Comparison of ENCODE assay signal across 8 cellular contexts in the genomic region with DNA sequence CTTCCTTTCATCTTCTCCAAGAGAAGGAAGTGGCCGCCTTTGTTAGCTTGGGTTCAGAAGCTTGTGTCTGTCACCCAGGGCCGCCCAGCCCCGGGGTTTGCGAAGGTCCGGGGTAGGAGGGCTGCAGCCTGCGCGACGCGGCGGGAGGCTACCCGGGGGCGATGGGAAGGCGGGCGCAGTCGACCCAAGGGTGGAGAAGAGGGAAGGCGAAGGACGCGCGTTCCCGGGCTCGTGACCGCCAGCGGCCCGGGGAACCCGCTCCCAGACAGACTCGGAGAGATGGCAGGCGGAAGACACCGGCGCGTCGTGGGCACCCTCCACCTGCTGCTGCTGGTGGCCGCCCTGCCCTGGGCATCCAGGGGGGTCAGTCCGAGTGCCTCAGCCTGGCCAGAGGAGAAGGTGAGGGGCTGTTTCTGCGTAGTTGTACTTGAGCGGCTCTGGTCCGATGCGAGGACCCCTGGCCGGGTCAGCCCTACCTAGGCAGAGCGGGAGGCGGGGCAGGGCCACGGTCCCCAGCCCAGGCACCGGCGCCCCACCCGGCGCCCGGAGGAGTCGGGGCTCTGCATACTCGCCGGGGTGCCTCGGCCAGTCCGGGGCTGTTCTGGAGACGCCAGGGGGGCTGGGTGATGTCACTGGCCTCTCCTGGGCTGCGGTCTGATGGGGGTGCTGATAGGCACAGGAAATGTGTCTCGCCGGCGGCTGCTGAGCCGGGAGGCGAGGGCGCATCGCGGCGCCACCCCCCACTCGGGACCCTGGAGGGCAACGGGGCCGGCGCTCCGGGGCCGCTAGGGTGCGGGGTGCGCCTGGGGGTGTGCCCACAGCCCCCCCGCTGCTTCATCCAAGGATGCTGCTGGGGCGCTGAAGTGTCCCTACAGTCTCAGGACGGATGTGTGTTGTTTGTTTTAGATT. TPM values are rescaled to one million over a fixed set of nuclear protein-coding genes. Genes with fewer than 3 reads are reported as not detected.
A peak's percentile ranks its signal among the peaks of the same experiment; 100 is the strongest.
DNase-seq lines count a peak whose midpoint lies in the region; ATAC-seq, FAIRE-seq and TF ChIP-seq lines count a peak whose summit lies in the region.

A gene (plus strand): TSS at position 178 of the 909 bp plus-strand sequence. CDS start 102 bp downstream, at position 280.

- H3K4me3 ChIP-seq in A549 (peak within 1 kb of the TSS; percentile 71), fibroblast of lung (replicated peaks in 1 of 4; ENCODE audit: control extremely low read depth in 1 of 4, insufficient read depth in 1 of 4, low read depth in 3 of 4, low read length in 4 of 4) (peak within 1 kb of the TSS; percentile 63 to 68 (median 63)), tibial artery (peak within 1 kb of the TSS; percentile 65 to 67)

- peak; percentile 32; the same call in 1 of the 2 replicates for TF ChIP-seq POLR2A in A549 (IDR thresholded peaks at IDR 0.05; ENCODE audit: low read length)

- H3K4me1 ChIP-seq in A549 (peaks cover 19% of the 10 kb centered on the region), fibroblast of lung (ENCODE audit: control insufficient read depth, extremely low read depth, insufficient read depth, low read length) (no peaks in the 10 kb centered on the region), tibial artery (peaks cover 0 to 21% (median 9%) of the 10 kb centered on the region in 4 donors)

- no peaks in the 10 kb centered on the region for H3K79me2 ChIP-seq in fibroblast of lung (ENCODE audit: control insufficient read depth, insufficient read depth, low read length)

- no peaks in the 10 kb centered on the region for H3K36me3 ChIP-seq in fibroblast of lung (ENCODE audit: control insufficient read depth, insufficient read depth, low read length)
- H3K36me3 ChIP-seq in tibial artery, result no peaks in the 10 kb centered on the region

- H3K4me2 ChIP-seq in A549 (peak within 1 kb of the TSS; percentile 95), fibroblast of lung (ENCODE audit: extremely low read depth, insufficient read depth, low read length) (peak within 1 kb of the TSS; percentile 89)

- H3K27ac ChIP-seq in A549 (peak within 1 kb of the TSS; percentile 69 to 87), fibroblast of lung (ENCODE audit: insufficient read depth, low read length) (no peak within 1 kb of the TSS), tibial artery (peak within 1 kb of the TSS; percentile 48 to 60)

- FAIRE-seq in A549 (lab: Jason Lieb, UNC), result no peak

- intact Hi-C loops in tibial artery (cut with DNase I; ENCODE audit: low total_unique reads), result no loop called here

- DNase-seq in A549 (ENCODE audit: low read depth in 1 of 2, low spot score in 1 of 2), result peak; percentile 60 to 87
- peak; percentile 55 for DNase-seq in NCI-H2227 (lab: John Stamatoyannopoulos, UW; ENCODE audit: unreplicated experiment)
- DNase-seq in activated T-cell treated with anti-CD3 and anti-CD28 coated beads, Interleukin-2, amount 50 U/mL, for 4 hours, result peak; percentile 70
- peak; percentile 11 to 68 for DNase-seq in fibroblast of lung (ENCODE audit: low read depth in 2 of 2)
- DNase-seq in tibial artery, result peak; percentile 53 to 77

- no peaks in the 10 kb centered on the region for H4K20me1 ChIP-seq in fibroblast of lung (ENCODE audit: control insufficient read depth, extremely low read depth, insufficient read depth, low read length)

- peak within 1 kb of the TSS; percentile 5 for H3K9ac ChIP-seq in fibroblast of lung (ENCODE audit: insufficient read depth, low read length)

- TF ChIP-seq RAD21 in A549 (conservative IDR thresholded peaks at IDR 0.05 in 1 of 2, IDR thresholded peaks at IDR 0.05 in 1 of 2), result no peak; a peak in 1 of 5 replicates

- CTCF ChIA-PET in A549 (lab: Yijun Ruan, JAX), result interaction anchor here (0.7 to 5.2 kb wide), 5 partner anchors 15 to 533 kb away, joined by 4 to 42 read pairs (median 11); a partner anchor contains a TSS

- H3K4me3 Mint-ChIP-seq in activated T-cell treated with anti-CD3 and anti-CD28 coated beads, Interleukin-2, amount 50 U/mL, for 4 hours, result peak within 1 kb of the TSS; percentile 80
- H3K4me3 Mint-ChIP-seq in nephron, result no peak within 1 kb of the TSS

- ATAC-seq in A549 (peak; percentile 83 to 87), GM19324 (IDR thresholded peaks at IDR 0.05; ENCODE audit: low FRiP score, unreplicated experiment) (peak; percentile 70), HG02884 (IDR thresholded peaks at IDR 0.05; ENCODE audit: unreplicated experiment) (no peak)
- ATAC-seq in activated T-cell treated with anti-CD3 and anti-CD28 coated beads, Interleukin-2, amount 50 U/mL, for 4 hours, result peak; percentile 79 to 89

- no peak for TF ChIP-seq EP300 in A549 (IDR thresholded peaks at IDR 0.05)

- POLR2A ChIA-PET in A549 (lab: Yijun Ruan, JAX), result interaction anchor here (1.5 kb wide), 1 partner anchor 45 kb away, joined by 5 read pairs; no protein-coding TSS in a partner anchor

- WGBS in A549 (ENCODE audit: missing lambda C conversion rate), result 3% methylated on average over 45 of the region's 73 CpGs

- peak within 1 kb of the TSS in 2 of 3 experiments; percentile 55 to 70 for H3K27ac Mint-ChIP-seq in nephron

- H3K36me3 Mint-ChIP-seq in activated T-cell treated with anti-CD3 and anti-CD28 coated beads, Interleukin-2, amount 50 U/mL, for 4 hours (ENCODE audit: insufficient read depth), result no peaks in the 10 kb centered on the region
- H3K36me3 Mint-ChIP-seq in nephron (ENCODE audit: low read depth), result no peaks in the 10 kb centered on the region

- H3K4me1 Mint-ChIP-seq in activated T-cell treated with anti-CD3 and anti-CD28 coated beads, Interleukin-2, amount 50 U/mL, for 4 hours (ENCODE audit: low read depth), result peaks cover 14% of the 10 kb centered on the region
- H3K4me1 Mint-ChIP-seq in nephron, result peaks cover 32% of the 10 kb centered on the region

- H3K27me3 ChIP-seq in fibroblast of lung (ENCODE audit: control insufficient read depth, insufficient read depth, low read length) (no peaks in the 10 kb centered on the region), tibial artery (no peaks in the 10 kb centered on the region)

- H3K9me3 ChIP-seq in A549, result no peaks in the 10 kb centered on the region
- no peaks in the 10 kb centered on the region for H3K9me3 ChIP-seq in fibroblast of lung (ENCODE audit: control insufficient read depth, insufficient read depth, low read depth, low read length)
- H3K9me3 ChIP-seq in tibial artery, result no peaks in the 10 kb centered on the region

- no peaks in the 10 kb centered on the region for H3K9me3 Mint-ChIP-seq in activated T-cell treated with anti-CD3 and anti-CD28 coated beads, Interleukin-2, amount 50 U/mL, for 4 hours
- no peaks in the 10 kb centered on the region for H3K9me3 Mint-ChIP-seq in nephron

- peak within 1 kb of the TSS; percentile 85 for H2AFZ ChIP-seq in fibroblast of lung (ENCODE audit: low read length)

- H3K27me3 Mint-ChIP-seq in activated T-cell treated with anti-CD3 and anti-CD28 coated beads, Interleukin-2, amount 50 U/mL, for 4 hours (ENCODE audit: low read depth), result peaks cover 23% of the 10 kb centered on the region
- no peaks in the 10 kb centered on the region for H3K27me3 Mint-ChIP-seq in nephron (ENCODE audit: low read depth)

- TF ChIP-seq CTCF in A549 (IDR thresholded peaks at IDR 0.05) (no peak), fibroblast of lung (conservative IDR thresholded peaks at IDR 0.05 in 1 of 2, IDR thresholded peaks at IDR 0.05 in 1 of 2; ENCODE audit: low read depth in 1 of 2, low read length in 2 of 2) (no peak), nephron (IDR thresholded peaks at IDR 0.05; ENCODE audit: unreplicated experiment in 3 of 3) (no peak), tibial artery (IDR thresholded peaks at IDR 0.05) (no peak)

TF ChIP-seq in A549, 52 proteins besides CTCF, POLR2A, EP300 and RAD21 (continues in another document):
- TF ChIP-seq HDAC2 (IDR thresholded peaks at IDR 0.05), result no peak
- no peak for TF ChIP-seq CBX8 (IDR thresholded peaks at IDR 0.05)
- no peak for TF ChIP-seq NR3C1 (IDR thresholded peaks at IDR 0.05)
- TF ChIP-seq, protein P1, sequence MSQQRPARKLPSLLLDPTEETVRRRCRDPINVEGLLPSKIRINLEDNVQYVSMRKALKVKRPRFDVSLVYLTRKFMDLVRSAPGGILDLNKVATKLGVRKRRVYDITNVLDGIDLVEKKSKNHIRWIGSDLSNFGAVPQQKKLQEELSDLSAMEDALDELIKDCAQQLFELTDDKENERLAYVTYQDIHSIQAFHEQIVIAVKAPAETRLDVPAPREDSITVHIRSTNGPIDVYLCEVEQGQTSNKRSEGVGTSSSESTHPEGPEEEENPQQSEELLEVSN (IDR thresholded peaks at IDR 0.05; ENCODE audit: borderline replicate concordance, low read depth), result peak; percentile 74; the same call in 1 of the 2 replicates
- TF ChIP-seq ZFP36 (IDR thresholded peaks at IDR 0.05; ENCODE audit: borderline replicate concordance, partially characterized antibody), result no peak
- no peak for TF ChIP-seq KDM1A (IDR thresholded peaks at IDR 0.05; ENCODE audit: low read depth)
- TF ChIP-seq JUN (IDR thresholded peaks at IDR 0.05), result peak in 1 of 2 experiments; percentile 26; a peak in 3 of 5 replicates
- no peak for TF ChIP-seq SMC3 (IDR thresholded peaks at IDR 0.05)
- TF ChIP-seq, protein P2, sequence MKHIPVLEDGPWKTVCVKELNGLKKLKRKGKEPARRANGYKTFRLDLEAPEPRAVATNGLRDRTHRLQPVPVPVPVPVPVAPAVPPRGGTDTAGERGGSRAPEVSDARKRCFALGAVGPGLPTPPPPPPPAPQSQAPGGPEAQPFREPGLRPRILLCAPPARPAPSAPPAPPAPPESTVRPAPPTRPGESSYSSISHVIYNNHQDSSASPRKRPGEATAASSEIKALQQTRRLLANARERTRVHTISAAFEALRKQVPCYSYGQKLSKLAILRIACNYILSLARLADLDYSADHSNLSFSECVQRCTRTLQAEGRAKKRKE (CRISPR knock-in tag; IDR thresholded peaks at IDR 0.05; ENCODE audit: low read depth), result no peak
- TF ChIP-seq CBX2 (IDR thresholded peaks at IDR 0.05; ENCODE audit: borderline replicate concordance, low read depth), result no peak
- TF ChIP-seq PHF8 (IDR thresholded peaks at IDR 0.05; ENCODE audit: borderline replicate concordance, low read depth), result peak; percentile 72; the same call in 1 of the 2 replicates
- TF ChIP-seq FOXS1 (CRISPR knock-in tag; IDR thresholded peaks at IDR 0.05), result no peak
- TF ChIP-seq EHMT2 (IDR thresholded peaks at IDR 0.05; ENCODE audit: low read depth), result no peak
- no peak for TF ChIP-seq MAZ (IDR thresholded peaks at IDR 0.05; ENCODE audit: borderline replicate concordance, low read depth, low read length)

RNA-seq across cellular contexts. Expression of the gene that starts here (rescaled TPM):
- polyA plus RNA-seq in A549 (2011; rRNA removed) (42.7 and 68.7 TPM in 2 replicates), A549 (2017; fragmentation: RNase III; extraction: RNeasy Plus Mini Kit Qiagen cat#74134 plus additional on column Dnase treatment) (16.6 to 20.0 TPM (median 18.7 TPM) in 3 replicates), fibroblast of lung (5.4 and 6.1 TPM in 2 replicates)
- 6.6 and 9.2 TPM in 2 replicates for polyA plus RNA-seq in A549 (2012; cell fraction: cytosol; rRNA removed)
- polyA plus RNA-seq in A549 (2012; cell fraction: nucleus; rRNA removed), result 6.0 and 7.1 TPM in 2 replicates
- 42.8 and 63.3 TPM in 2 replicates for polyA minus RNA-seq in A549 (2011; rRNA and poly(A)+ RNA removed)
- 1 to 10 TPM; 5.5 to 7.0 (median 6.9) TPM for total RNA-seq in activated T-cell treated with anti-CD3 and anti-CD28 coated beads, Interleukin-2, amount 50 U/mL, for 4 hours
- 3.9 and 8.4 TPM in 2 replicates for total RNA-seq in fibroblast of lung
- 3.8 and 4.2 TPM in 2 replicates for polyA plus RNA-seq in fibroblast of lung (2012)
- 7.2 and 25.7 TPM in 2 replicates for polyA minus RNA-seq in fibroblast of lung (ENCODE audit: low replicate concordance)
